Comparison of ENCODE assay signal across 1 cellular context in the genomic region with DNA sequence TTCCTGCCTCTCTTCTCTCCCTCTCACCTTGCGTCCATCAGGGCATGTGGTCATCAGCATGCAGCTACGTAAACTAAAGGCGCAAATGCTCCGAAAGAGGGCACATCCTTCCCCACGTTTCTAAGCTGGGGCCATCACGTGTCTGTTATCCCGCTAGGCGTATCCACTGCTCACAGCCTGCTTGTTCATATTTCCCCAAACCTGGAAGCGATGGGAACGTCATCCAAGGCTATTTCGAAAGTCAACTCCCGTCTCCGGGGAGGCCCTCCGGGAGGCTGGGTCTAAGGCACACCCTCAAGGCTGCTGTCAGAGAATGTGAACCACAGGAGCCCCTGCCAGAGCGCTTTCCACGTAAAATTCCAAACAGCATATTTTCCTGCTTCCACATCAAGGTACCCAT.
TF ChIP-seq lines count a peak whose summit lies in the region.

No MANE protein-coding gene starts in this region.

TF ChIP-seq in GM23338, 12 proteins besides CTCF, POLR2A, EP300 and RAD21 (continued from another document):
- TF ChIP-seq, protein P1, sequence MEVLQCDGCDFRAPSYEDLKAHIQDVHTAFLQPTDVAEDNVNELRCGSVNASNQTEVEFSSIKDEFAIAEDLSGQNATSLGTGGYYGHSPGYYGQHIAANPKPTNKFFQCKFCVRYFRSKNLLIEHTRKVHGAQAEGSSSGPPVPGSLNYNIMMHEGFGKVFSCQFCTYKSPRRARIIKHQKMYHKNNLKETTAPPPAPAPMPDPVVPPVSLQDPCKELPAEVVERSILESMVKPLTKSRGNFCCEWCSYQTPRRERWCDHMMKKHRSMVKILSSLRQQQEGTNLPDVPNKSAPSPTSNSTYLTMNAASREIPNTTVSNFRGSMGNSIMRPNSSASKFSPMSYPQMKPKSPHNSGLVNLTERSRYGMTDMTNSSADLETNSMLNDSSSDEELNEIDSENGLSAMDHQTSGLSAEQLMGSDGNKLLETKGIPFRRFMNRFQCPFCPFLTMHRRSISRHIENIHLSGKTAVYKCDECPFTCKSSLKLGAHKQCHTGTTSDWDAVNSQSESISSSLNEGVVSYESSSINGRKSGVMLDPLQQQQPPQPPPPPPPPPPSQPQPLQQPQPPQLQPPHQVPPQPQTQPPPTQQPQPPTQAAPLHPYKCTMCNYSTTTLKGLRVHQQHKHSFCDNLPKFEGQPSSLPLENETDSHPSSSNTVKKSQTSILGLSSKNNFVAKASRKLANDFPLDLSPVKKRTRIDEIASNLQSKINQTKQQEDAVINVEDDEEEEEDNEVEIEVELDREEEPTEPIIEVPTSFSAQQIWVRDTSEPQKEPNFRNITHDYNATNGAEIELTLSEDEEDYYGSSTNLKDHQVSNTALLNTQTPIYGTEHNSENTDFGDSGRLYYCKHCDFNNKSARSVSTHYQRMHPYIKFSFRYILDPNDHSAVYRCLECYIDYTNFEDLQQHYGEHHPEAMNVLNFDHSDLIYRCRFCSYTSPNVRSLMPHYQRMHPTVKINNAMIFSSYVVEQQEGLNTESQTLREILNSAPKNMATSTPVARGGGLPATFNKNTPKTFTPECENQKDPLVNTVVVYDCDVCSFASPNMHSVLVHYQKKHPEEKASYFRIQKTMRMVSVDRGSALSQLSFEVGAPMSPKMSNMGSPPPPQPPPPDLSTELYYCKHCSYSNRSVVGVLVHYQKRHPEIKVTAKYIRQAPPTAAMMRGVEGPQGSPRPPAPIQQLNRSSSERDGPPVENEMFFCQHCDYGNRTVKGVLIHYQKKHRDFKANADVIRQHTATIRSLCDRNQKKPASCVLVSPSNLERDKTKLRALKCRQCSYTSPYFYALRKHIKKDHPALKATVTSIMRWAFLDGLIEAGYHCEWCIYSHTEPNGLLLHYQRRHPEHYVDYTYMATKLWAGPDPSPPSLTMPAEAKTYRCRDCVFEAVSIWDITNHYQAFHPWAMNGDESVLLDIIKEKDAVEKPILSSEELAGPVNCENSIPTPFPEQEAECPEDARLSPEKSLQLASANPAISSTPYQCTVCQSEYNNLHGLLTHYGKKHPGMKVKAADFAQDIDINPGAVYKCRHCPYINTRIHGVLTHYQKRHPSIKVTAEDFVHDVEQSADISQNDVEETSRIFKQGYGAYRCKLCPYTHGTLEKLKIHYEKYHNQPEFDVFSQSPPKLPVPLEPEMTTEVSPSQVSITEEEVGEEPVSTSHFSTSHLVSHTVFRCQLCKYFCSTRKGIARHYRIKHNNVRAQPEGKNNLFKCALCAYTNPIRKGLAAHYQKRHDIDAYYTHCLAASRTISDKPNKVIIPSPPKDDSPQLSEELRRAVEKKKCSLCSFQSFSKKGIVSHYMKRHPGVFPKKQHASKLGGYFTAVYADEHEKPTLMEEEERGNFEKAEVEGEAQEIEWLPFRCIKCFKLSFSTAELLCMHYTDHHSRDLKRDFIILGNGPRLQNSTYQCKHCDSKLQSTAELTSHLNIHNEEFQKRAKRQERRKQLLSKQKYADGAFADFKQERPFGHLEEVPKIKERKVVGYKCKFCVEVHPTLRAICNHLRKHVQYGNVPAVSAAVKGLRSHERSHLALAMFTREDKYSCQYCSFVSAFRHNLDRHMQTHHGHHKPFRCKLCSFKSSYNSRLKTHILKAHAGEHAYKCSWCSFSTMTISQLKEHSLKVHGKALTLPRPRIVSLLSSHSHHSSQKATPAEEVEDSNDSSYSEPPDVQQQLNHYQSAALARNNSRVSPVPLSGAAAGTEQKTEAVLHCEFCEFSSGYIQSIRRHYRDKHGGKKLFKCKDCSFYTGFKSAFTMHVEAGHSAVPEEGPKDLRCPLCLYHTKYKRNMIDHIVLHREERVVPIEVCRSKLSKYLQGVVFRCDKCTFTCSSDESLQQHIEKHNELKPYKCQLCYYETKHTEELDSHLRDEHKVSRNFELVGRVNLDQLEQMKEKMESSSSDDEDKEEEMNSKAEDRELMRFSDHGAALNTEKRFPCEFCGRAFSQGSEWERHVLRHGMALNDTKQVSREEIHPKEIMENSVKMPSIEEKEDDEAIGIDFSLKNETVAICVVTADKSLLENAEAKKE (CRISPR knock-in tag; IDR thresholded peaks at IDR 0.05) = no peak
- TF ChIP-seq CREB1 (CRISPR knock-in tag; IDR thresholded peaks at IDR 0.05; ENCODE audit: low read depth) (no peak), JUNB (IDR thresholded peaks at IDR 0.05; ENCODE audit: unreplicated experiment) (no peak), NANOG (IDR thresholded peaks at IDR 0.05; ENCODE audit: borderline replicate concordance) (no peak)
